ENCODE assay signal across 11 cellular contexts in the genomic region with DNA sequence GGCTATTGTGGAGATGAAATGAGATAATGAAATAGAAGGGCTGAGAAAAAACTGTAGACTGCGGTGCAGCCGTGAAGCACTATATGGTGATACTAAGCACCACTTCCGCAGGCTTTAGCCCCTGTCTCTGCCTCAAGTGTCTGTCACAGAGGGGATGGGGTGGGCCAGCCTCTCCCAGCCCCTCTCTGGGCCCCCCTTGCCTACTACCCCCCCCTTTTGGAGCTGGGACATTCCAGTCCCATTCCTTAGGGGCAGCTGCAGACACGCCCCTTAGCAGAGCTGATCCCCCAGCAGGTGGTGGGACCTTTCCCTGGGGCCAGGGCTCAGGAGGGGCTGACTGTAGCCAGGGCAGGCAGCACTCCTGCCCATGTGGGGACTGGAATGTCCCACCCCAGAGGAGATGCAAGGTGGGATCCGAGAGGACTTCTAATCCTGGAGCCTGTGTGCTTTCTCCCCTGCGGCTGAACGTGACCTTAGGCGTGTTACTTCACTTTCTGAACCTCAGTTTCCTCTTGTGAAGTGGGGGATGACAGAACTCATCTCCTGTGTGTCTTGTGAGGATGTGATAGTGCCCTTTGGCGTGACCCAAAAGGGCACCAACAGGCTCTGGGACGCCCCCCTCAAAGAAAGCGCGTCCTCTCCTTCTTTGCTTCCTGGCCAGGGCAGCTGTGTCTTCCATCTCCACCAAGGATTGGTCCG. TPM values are rescaled to one million over a fixed set of nuclear protein-coding genes. Genes with fewer than 3 reads are reported as not detected.
A peak's percentile ranks its signal among the peaks of the same experiment; 100 is the strongest.
DNase-seq lines count a peak whose midpoint lies in the region; ATAC-seq and TF ChIP-seq lines count a peak whose summit lies in the region.
"Had no signal": no experiment of that assay in that cellular context is flagged by ENCODE, and none has a peak within 500 bp of the region (broad histone marks: within the 10 kb centered on the region; RNA-seq: fewer than 3 reads in every experiment).

No MANE protein-coding gene starts in this region.

- H3K9me3 Mint-ChIP-seq in activated naive CD4-positive, alpha-beta T cell treated with anti-CD3 and anti-CD28 coated beads, Interleukin-2, amount 10 ng/mL, durations not matched to agents 7 days and 5 days, result no peaks in the 10 kb centered on the region
- no peaks in the 10 kb centered on the region for H3K9me3 Mint-ChIP-seq in activated CD8-positive, alpha-beta T cell treated with anti-CD3 and anti-CD28 coated beads, Interleukin-2, amount 10 ng/mL, durations not matched to agents 7 days and 5 days (ENCODE audit: insufficient read depth)
- H3K9me3 Mint-ChIP-seq in immature natural killer cell, result peaks cover 0 to 4% (median 0%) of the 10 kb centered on the region in 6 donors

- no peak for TF ChIP-seq EP300 in suprapubic skin (IDR thresholded peaks at IDR 0.05)

- intact Hi-C loops in prostate gland (cut with DNase I), result no loop called here

- WGBS in suprapubic skin, result 58% methylated on average over 11 of the region's 13 CpGs
- WGBS in prostate gland, result 74% methylated on average over 13 of the region's 13 CpGs

- H3K4me3 ChIP-seq in suprapubic skin (peak overlapping the region; percentile 67), prostate gland (no peak overlapping the region)

- H3K27me3 Mint-ChIP-seq in activated naive CD4-positive, alpha-beta T cell treated with anti-CD3 and anti-CD28 coated beads, Interleukin-2, amount 10 ng/mL, durations not matched to agents 7 days and 5 days, result peaks cover 91% of the 10 kb centered on the region
- peaks cover 21% of the 10 kb centered on the region for H3K27me3 Mint-ChIP-seq in activated CD8-positive, alpha-beta T cell treated with anti-CD3 and anti-CD28 coated beads, Interleukin-2, amount 10 ng/mL, durations not matched to agents 7 days and 5 days (ENCODE audit: low read depth)
- peaks cover 39 to 49% (median 41%) of the 10 kb centered on the region in 3 donors for H3K27me3 Mint-ChIP-seq in immature natural killer cell (ENCODE audit: low read depth in 3 of 3)

- H3K27me3 ChIP-seq in suprapubic skin, result peaks cover 47% of the 10 kb centered on the region
- no peaks in the 10 kb centered on the region for H3K27me3 ChIP-seq in prostate gland (replicated peaks; ENCODE audit: insufficient read depth)

- H3K4me3 Mint-ChIP-seq in activated naive CD4-positive, alpha-beta T cell treated with anti-CD3 and anti-CD28 coated beads, Interleukin-2, amount 10 ng/mL, durations not matched to agents 7 days and 5 days, result peak overlapping the region; percentile 85
- H3K4me3 Mint-ChIP-seq in activated CD8-positive, alpha-beta T cell treated with anti-CD3 and anti-CD28 coated beads, Interleukin-2, amount 10 ng/mL, durations not matched to agents 7 days and 5 days, result peak overlapping the region; percentile 77
- peak overlapping the region; percentile 76 to 88 (median 84) for H3K4me3 Mint-ChIP-seq in immature natural killer cell

- H3K36me3 ChIP-seq in suprapubic skin (no peaks in the 10 kb centered on the region), prostate gland (no peaks in the 10 kb centered on the region)
- H3K36me3 ChIP-seq: Peyer's patch had no signal

- CTCF ChIA-PET in activated naive CD4-positive, alpha-beta T cell treated with anti-CD3 and anti-CD28 coated beads, Interleukin-2, amount 10 ng/mL, durations not matched to agents 7 days and 5 days (lab: Charles Lee), result interaction anchor here (1.1 to 2.0 kb wide), 2 partner anchors 8 to 39 kb away, joined by 3 to 5 read pairs; no protein-coding TSS in a partner anchor
- CTCF ChIA-PET in activated CD8-positive, alpha-beta T cell treated with anti-CD3 and anti-CD28 coated beads, Interleukin-2, amount 10 ng/mL, durations not matched to agents 7 days and 5 days (lab: Charles Lee), result interaction anchor here (1.0 to 1.2 kb wide), 3 partner anchors 31 to 40 kb away, joined by 3 to 4 read pairs (median 4); no protein-coding TSS in a partner anchor

- peaks cover 8% of the 10 kb centered on the region for H3K36me3 Mint-ChIP-seq in activated naive CD4-positive, alpha-beta T cell treated with anti-CD3 and anti-CD28 coated beads, Interleukin-2, amount 10 ng/mL, durations not matched to agents 7 days and 5 days
- H3K36me3 Mint-ChIP-seq in activated CD8-positive, alpha-beta T cell treated with anti-CD3 and anti-CD28 coated beads, Interleukin-2, amount 10 ng/mL, durations not matched to agents 7 days and 5 days (ENCODE audit: low read depth), result no peaks in the 10 kb centered on the region
- no peaks in the 10 kb centered on the region for H3K36me3 Mint-ChIP-seq in immature natural killer cell

- DNase-seq in activated naive CD4-positive, alpha-beta T cell treated with anti-CD3 and anti-CD28 coated beads, Interleukin-2, amount 10 ng/mL, durations not matched to agents 7 days and 5 days, result no peak
- no peak for DNase-seq in activated naive CD4-positive, alpha-beta T cell treated with anti-CD3 and anti-CD28 coated beads, Interleukin-2, amount 50 U/mL, for 16 hours
- DNase-seq in activated CD8-positive, alpha-beta T cell treated with anti-CD3 and anti-CD28 coated beads, Interleukin-2, amount 10 ng/mL, durations not matched to agents 7 days and 5 days, result peak; percentile 66
- peak; percentile 78 to 81 (median 79) for DNase-seq in immature natural killer cell
- no peak for DNase-seq in suprapubic skin (ENCODE audit: low spot score in 2 of 2)
- DNase-seq in prostate gland (ENCODE audit: low spot score), result no peak
- DNase-seq in stimulated activated CD4-positive, alpha-beta T cell treated with anti-CD3 and anti-CD28 coated beads, Interleukin-2, amount 100 ng/mL, for 48 hours, result no peak
- DNase-seq in NCI-H510A treated with DMSO at 0.1 percent for 48 hours (lab: John Stamatoyannopoulos, UW), result no peak
- DNase-seq: mesenchymal stem cell had no signal

- no peak overlapping the region for H3K27ac Mint-ChIP-seq in activated naive CD4-positive, alpha-beta T cell treated with anti-CD3 and anti-CD28 coated beads, Interleukin-2, amount 10 ng/mL, durations not matched to agents 7 days and 5 days
- peak overlapping the region; percentile 77 for H3K27ac Mint-ChIP-seq in activated CD8-positive, alpha-beta T cell treated with anti-CD3 and anti-CD28 coated beads, Interleukin-2, amount 10 ng/mL, durations not matched to agents 7 days and 5 days
- peak overlapping the region; percentile 60 to 99 (median 96) for H3K27ac Mint-ChIP-seq in immature natural killer cell

- no peak overlapping the region for H3K27ac ChIP-seq in suprapubic skin
- H3K27ac ChIP-seq in prostate gland, result no peak overlapping the region
- H3K27ac ChIP-seq: KMS-11 had no signal

- TF ChIP-seq POLR2A in suprapubic skin (IDR thresholded peaks at IDR 0.05) (no peak), prostate gland (IDR thresholded peaks at IDR 0.05) (no peak)

- POLR2A ChIA-PET in activated CD8-positive, alpha-beta T cell treated with anti-CD3 and anti-CD28 coated beads, Interleukin-2, amount 10 ng/mL, durations not matched to agents 7 days and 5 days (lab: Charles Lee), result interaction anchor here (0.6 to 2.0 kb wide), 2 partner anchors 18 to 89 kb away, joined by 3 to 7 read pairs; a partner anchor contains a TSS

- H3K4me1 ChIP-seq in suprapubic skin (peaks cover 39% of the 10 kb centered on the region), prostate gland (replicated peaks) (no peaks in the 10 kb centered on the region)

- TF ChIP-seq CTCF in suprapubic skin (IDR thresholded peaks at IDR 0.05), result no peak
- no peak for TF ChIP-seq CTCF in prostate gland (IDR thresholded peaks at IDR 0.05)

- peak; percentile 24 for ATAC-seq in activated CD8-positive, alpha-beta T cell treated with anti-CD3 and anti-CD28 coated beads, Interleukin-2, amount 10 ng/mL, durations not matched to agents 7 days and 5 days

- H3K9me3 ChIP-seq in suprapubic skin (no peaks in the 10 kb centered on the region), prostate gland (no peaks in the 10 kb centered on the region)
- H3K9me3 ChIP-seq: Peyer's patch had no signal

- H3K4me1 Mint-ChIP-seq in activated naive CD4-positive, alpha-beta T cell treated with anti-CD3 and anti-CD28 coated beads, Interleukin-2, amount 10 ng/mL, durations not matched to agents 7 days and 5 days, result peaks cover 36% of the 10 kb centered on the region
- peaks cover 41% of the 10 kb centered on the region for H3K4me1 Mint-ChIP-seq in activated CD8-positive, alpha-beta T cell treated with anti-CD3 and anti-CD28 coated beads, Interleukin-2, amount 10 ng/mL, durations not matched to agents 7 days and 5 days (ENCODE audit: low read depth)
- H3K4me1 Mint-ChIP-seq in immature natural killer cell, result peaks cover 41 to 47% of the 10 kb centered on the region in 2 donors

RNA-seq across cellular contexts. Expression of a gene that starts 2.0 kb away (rescaled TPM):
- 1 to 10 TPM; 5.9 to 6.1 TPM for total RNA-seq in activated CD8-positive, alpha-beta T cell treated with anti-CD3 and anti-CD28 coated beads, Interleukin-2, amount 10 ng/mL, durations not matched to agents 7 days and 5 days
- polyA plus RNA-seq in immature natural killer cell, result under 1 TPM in 2 of 3 donors, not detected in 1; 0.07 to 0.10 TPM
- total RNA-seq in suprapubic skin, result 10 to 100 TPM in 3 of 4 donors, 1 to 10 TPM in 1; 7.6 to 14.0 (median 11.7) TPM
- total RNA-seq in prostate gland, result 1 to 10 TPM; 2.3 to 4.7 TPM

RNA-seq across cellular contexts. Expression of a gene that starts 15.5 kb away (rescaled TPM):
- 1 to 10 TPM; 3.8 to 6.0 TPM for total RNA-seq in activated CD8-positive, alpha-beta T cell treated with anti-CD3 and anti-CD28 coated beads, Interleukin-2, amount 10 ng/mL, durations not matched to agents 7 days and 5 days
- 10 to 100 TPM; 10.0 to 12.4 (median 11.8) TPM for polyA plus RNA-seq in immature natural killer cell
- total RNA-seq in suprapubic skin (10 to 100 TPM; 38.6 to 60.6 (median 42.9) TPM), prostate gland (10 to 100 TPM; 33.7 to 39.1 TPM)

RNA-seq across cellular contexts. Expression of a gene that starts 38.4 kb away (rescaled TPM):
- 100 to 1,000 TPM; 176 to 184 TPM for total RNA-seq in activated CD8-positive, alpha-beta T cell treated with anti-CD3 and anti-CD28 coated beads, Interleukin-2, amount 10 ng/mL, durations not matched to agents 7 days and 5 days
- polyA plus RNA-seq in immature natural killer cell, result 100 to 1,000 TPM; 163 to 196 (median 195) TPM
- total RNA-seq in suprapubic skin, result 100 to 1,000 TPM in 3 of 4 donors, 10 to 100 TPM in 1; 75.8 to 278 (median 210) TPM
- 100 to 1,000 TPM; 270 to 284 TPM for total RNA-seq in prostate gland

Comparison
In these comparisons a context has a peak if more than half of its experiments do, and no peak if none do; other contexts are left out.
1. DNase-seq: peak in activated CD8-positive, alpha-beta T cell treated with anti-CD3 and anti-CD28 coated beads, Interleukin-2, amount 10 ng/mL, durations not matched to agents 7 days and 5 days (single experiment) and immature natural killer cell (3 of 3); none in activated naive CD4-positive, alpha-beta T cell treated with anti-CD3 and anti-CD28 coated beads, Interleukin-2, amount 10 ng/mL, durations not matched to agents 7 days and 5 days (single experiment), activated naive CD4-positive, alpha-beta T cell treated with anti-CD3 and anti-CD28 coated beads, Interleukin-2, amount 50 U/mL, for 16 hours (single experiment), suprapubic skin (0 of 2), prostate gland (single experiment), stimulated activated CD4-positive, alpha-beta T cell treated with anti-CD3 and anti-CD28 coated beads, Interleukin-2, amount 100 ng/mL, for 48 hours (0 of 2) and NCI-H510A treated with DMSO at 0.1 percent for 48 hours (single experiment).
2. RNA of a gene that starts 15.5 kb away (total RNA-seq): 38.6 to 60.6 TPM in suprapubic skin and 33.7 to 39.1 TPM in prostate gland; 3.8 to 6.0 TPM in activated CD8-positive, alpha-beta T cell treated with anti-CD3 and anti-CD28 coated beads, Interleukin-2, amount 10 ng/mL, durations not matched to agents 7 days and 5 days; every median in the first group is over 4 times any median in the second.
3. Peak in every context shown above with its lines, with median percentiles within 50 percentile points of each other: H3K4me3 Mint-ChIP-seq.